3 cellular contexts compared by ENCODE assay signal in genomic region chr19:16252459-16253205, GRCh38.
TF ChIP-seq lines count a peak whose summit lies in the region.

No MANE protein-coding gene starts in this region.

TF ChIP-seq in SK-N-SH, 30 proteins besides CTCF, POLR2A, EP300 and RAD21 (continues in another document):
- no peak for TF ChIP-seq POLR2AphosphoS5 (IDR thresholded peaks at IDR 0.05; ENCODE audit: low read depth, low read length)
- TF ChIP-seq USF1 (IDR thresholded peaks at IDR 0.05; ENCODE audit: borderline replicate concordance, low read depth), result no peak
- no peak for TF ChIP-seq RFX5 (IDR thresholded peaks at IDR 0.05; ENCODE audit: low read length)
- no peak for TF ChIP-seq PBX3 (IDR thresholded peaks at IDR 0.05)
- TF ChIP-seq, protein P1, sequence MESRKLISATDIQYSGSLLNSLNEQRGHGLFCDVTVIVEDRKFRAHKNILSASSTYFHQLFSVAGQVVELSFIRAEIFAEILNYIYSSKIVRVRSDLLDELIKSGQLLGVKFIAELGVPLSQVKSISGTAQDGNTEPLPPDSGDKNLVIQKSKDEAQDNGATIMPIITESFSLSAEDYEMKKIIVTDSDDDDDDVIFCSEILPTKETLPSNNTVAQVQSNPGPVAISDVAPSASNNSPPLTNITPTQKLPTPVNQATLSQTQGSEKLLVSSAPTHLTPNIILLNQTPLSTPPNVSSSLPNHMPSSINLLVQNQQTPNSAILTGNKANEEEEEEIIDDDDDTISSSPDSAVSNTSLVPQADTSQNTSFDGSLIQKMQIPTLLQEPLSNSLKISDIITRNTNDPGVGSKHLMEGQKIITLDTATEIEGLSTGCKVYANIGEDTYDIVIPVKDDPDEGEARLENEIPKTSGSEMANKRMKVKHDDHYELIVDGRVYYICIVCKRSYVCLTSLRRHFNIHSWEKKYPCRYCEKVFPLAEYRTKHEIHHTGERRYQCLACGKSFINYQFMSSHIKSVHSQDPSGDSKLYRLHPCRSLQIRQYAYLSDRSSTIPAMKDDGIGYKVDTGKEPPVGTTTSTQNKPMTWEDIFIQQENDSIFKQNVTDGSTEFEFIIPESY (IDR thresholded peaks at IDR 0.05; ENCODE audit: borderline replicate concordance, low read depth), result no peak
- no peak for TF ChIP-seq FOXJ3 (CRISPR knock-in tag; IDR thresholded peaks at IDR 0.05)
- TF ChIP-seq, protein P2, sequence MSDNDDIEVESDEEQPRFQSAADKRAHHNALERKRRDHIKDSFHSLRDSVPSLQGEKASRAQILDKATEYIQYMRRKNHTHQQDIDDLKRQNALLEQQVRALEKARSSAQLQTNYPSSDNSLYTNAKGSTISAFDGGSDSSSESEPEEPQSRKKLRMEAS (IDR thresholded peaks at IDR 0.05; ENCODE audit: low read depth), result no peak
- TF ChIP-seq, protein P3, sequence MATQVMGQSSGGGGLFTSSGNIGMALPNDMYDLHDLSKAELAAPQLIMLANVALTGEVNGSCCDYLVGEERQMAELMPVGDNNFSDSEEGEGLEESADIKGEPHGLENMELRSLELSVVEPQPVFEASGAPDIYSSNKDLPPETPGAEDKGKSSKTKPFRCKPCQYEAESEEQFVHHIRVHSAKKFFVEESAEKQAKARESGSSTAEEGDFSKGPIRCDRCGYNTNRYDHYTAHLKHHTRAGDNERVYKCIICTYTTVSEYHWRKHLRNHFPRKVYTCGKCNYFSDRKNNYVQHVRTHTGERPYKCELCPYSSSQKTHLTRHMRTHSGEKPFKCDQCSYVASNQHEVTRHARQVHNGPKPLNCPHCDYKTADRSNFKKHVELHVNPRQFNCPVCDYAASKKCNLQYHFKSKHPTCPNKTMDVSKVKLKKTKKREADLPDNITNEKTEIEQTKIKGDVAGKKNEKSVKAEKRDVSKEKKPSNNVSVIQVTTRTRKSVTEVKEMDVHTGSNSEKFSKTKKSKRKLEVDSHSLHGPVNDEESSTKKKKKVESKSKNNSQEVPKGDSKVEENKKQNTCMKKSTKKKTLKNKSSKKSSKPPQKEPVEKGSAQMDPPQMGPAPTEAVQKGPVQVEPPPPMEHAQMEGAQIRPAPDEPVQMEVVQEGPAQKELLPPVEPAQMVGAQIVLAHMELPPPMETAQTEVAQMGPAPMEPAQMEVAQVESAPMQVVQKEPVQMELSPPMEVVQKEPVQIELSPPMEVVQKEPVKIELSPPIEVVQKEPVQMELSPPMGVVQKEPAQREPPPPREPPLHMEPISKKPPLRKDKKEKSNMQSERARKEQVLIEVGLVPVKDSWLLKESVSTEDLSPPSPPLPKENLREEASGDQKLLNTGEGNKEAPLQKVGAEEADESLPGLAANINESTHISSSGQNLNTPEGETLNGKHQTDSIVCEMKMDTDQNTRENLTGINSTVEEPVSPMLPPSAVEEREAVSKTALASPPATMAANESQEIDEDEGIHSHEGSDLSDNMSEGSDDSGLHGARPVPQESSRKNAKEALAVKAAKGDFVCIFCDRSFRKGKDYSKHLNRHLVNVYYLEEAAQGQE (IDR thresholded peaks at IDR 0.05; ENCODE audit: low read depth, low read length), result no peak
- no peak for TF ChIP-seq NFIC (IDR thresholded peaks at IDR 0.05; ENCODE audit: borderline replicate concordance)

TF ChIP-seq in SK-N-SH treated with all-trans-retinoic acid at 6 μM for 48 hours, 23 proteins besides CTCF, POLR2A, EP300 and RAD21:
- TF ChIP-seq ESRRG (CRISPR knock-in tag; IDR thresholded peaks at IDR 0.05) (no peak), CSDC2 (CRISPR knock-in tag; IDR thresholded peaks at IDR 0.05) (no peak), SNAI2 (CRISPR knock-in tag; IDR thresholded peaks at IDR 0.05) (no peak), ZNF70 (CRISPR knock-in tag; IDR thresholded peaks at IDR 0.05) (no peak), RARB (CRISPR knock-in tag; IDR thresholded peaks at IDR 0.05) (no peak), TOX (CRISPR knock-in tag; IDR thresholded peaks at IDR 0.05; ENCODE audit: borderline replicate concordance) (no peak), ARNTL (CRISPR knock-in tag; IDR thresholded peaks at IDR 0.05; ENCODE audit: borderline replicate concordance, low read depth) (no peak), GLIS3 (CRISPR knock-in tag; IDR thresholded peaks at IDR 0.05) (no peak), ZNF565 (CRISPR knock-in tag; conservative IDR thresholded peaks at IDR 0.05; ENCODE audit: low read depth) (no peak), PATZ1 (CRISPR knock-in tag; IDR thresholded peaks at IDR 0.05; ENCODE audit: borderline replicate concordance) (no peak), TCF4 (CRISPR knock-in tag; IDR thresholded peaks at IDR 0.05; ENCODE audit: borderline replicate concordance) (no peak)
TF ChIP-seq in SK-N-SH treated with all-trans-retinoic acid at 6 μM for 48 hours: peak in this region for 0.

TF ChIP-seq in HepG2, 621 proteins besides CTCF, POLR2A, EP300 and RAD21:
- TF ChIP-seq NFKBIZ (CRISPR knock-in tag; IDR thresholded peaks at IDR 0.05), result no peak
- TF ChIP-seq, protein P4, sequence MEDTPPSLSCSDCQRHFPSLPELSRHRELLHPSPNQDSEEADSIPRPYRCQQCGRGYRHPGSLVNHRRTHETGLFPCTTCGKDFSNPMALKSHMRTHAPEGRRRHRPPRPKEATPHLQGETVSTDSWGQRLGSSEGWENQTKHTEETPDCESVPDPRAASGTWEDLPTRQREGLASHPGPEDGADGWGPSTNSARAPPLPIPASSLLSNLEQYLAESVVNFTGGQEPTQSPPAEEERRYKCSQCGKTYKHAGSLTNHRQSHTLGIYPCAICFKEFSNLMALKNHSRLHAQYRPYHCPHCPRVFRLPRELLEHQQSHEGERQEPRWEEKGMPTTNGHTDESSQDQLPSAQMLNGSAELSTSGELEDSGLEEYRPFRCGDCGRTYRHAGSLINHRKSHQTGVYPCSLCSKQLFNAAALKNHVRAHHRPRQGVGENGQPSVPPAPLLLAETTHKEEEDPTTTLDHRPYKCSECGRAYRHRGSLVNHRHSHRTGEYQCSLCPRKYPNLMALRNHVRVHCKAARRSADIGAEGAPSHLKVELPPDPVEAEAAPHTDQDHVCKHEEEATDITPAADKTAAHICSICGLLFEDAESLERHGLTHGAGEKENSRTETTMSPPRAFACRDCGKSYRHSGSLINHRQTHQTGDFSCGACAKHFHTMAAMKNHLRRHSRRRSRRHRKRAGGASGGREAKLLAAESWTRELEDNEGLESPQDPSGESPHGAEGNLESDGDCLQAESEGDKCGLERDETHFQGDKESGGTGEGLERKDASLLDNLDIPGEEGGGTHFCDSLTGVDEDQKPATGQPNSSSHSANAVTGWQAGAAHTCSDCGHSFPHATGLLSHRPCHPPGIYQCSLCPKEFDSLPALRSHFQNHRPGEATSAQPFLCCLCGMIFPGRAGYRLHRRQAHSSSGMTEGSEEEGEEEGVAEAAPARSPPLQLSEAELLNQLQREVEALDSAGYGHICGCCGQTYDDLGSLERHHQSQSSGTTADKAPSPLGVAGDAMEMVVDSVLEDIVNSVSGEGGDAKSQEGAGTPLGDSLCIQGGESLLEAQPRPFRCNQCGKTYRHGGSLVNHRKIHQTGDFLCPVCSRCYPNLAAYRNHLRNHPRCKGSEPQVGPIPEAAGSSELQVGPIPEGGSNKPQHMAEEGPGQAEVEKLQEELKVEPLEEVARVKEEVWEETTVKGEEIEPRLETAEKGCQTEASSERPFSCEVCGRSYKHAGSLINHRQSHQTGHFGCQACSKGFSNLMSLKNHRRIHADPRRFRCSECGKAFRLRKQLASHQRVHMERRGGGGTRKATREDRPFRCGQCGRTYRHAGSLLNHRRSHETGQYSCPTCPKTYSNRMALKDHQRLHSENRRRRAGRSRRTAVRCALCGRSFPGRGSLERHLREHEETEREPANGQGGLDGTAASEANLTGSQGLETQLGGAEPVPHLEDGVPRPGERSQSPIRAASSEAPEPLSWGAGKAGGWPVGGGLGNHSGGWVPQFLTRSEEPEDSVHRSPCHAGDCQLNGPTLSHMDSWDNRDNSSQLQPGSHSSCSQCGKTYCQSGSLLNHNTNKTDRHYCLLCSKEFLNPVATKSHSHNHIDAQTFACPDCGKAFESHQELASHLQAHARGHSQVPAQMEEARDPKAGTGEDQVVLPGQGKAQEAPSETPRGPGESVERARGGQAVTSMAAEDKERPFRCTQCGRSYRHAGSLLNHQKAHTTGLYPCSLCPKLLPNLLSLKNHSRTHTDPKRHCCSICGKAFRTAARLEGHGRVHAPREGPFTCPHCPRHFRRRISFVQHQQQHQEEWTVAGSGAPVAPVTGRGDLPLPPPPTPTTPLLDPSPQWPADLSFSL (CRISPR knock-in tag; IDR thresholded peaks at IDR 0.05), result 0 out of 2 replicates have a peak, but pooled peaks have one; percentile 90
